In genomic region chr1:226029093-226029496, GRCh38 we compare ENCODE assay signal across 1 cellular context.
TF ChIP-seq lines count a peak whose summit lies in the region.

No MANE protein-coding gene starts in this region.

TF ChIP-seq in K562, 482 proteins besides CTCF, POLR2A, EP300 and RAD21 (continued from another document and continues in another):
- no peak for TF ChIP-seq CEBPG (CRISPR knock-in tag; IDR thresholded peaks at IDR 0.05)
- no peak for TF ChIP-seq CEBPG (tag; conservative IDR thresholded peaks at IDR 0.05 in 1 of 2, IDR thresholded peaks at IDR 0.05 in 1 of 2)
- no peak for TF ChIP-seq TAL1 (IDR thresholded peaks at IDR 0.05)
- TF ChIP-seq ZNF384 (IDR thresholded peaks at IDR 0.05; ENCODE audit: low read depth, low read length) = peak; percentile 89
- 0 out of 2 replicates have a peak, but pooled peaks have one; percentile 35 for TF ChIP-seq ZFP1 (CRISPR knock-in tag; IDR thresholded peaks at IDR 0.05)
- TF ChIP-seq POLR2AphosphoS2 (IDR thresholded peaks at IDR 0.05; ENCODE audit: low read length) = no peak
- peak; percentile 78; the same call in 1 of the 2 replicates for TF ChIP-seq MITF (IDR thresholded peaks at IDR 0.05)
- TF ChIP-seq ADNP (tag; IDR thresholded peaks at IDR 0.05) = no peak
- TF ChIP-seq ID3 (CRISPR knock-in tag; IDR thresholded peaks at IDR 0.05) = no peak
- peak; percentile 56; the same call in 1 of the 2 replicates for TF ChIP-seq ID3 (tag; IDR thresholded peaks at IDR 0.05)
- TF ChIP-seq KDM5B (IDR thresholded peaks at IDR 0.05; ENCODE audit: insufficient replicate concordance, low read depth, low read length) = no peak
- TF ChIP-seq HDAC3 (IDR thresholded peaks at IDR 0.05; ENCODE audit: borderline replicate concordance, partially characterized antibody) = no peak
- TF ChIP-seq MLX (CRISPR knock-in tag; conservative IDR thresholded peaks at IDR 0.05) = no peak
- TF ChIP-seq EZH2 (IDR thresholded peaks at IDR 0.05; ENCODE audit: borderline replicate concordance, low read depth, low read length) = no peak
- no peak for TF ChIP-seq ATF6 (CRISPR knock-in tag; IDR thresholded peaks at IDR 0.05)
- TF ChIP-seq ZNF232 (CRISPR knock-in tag; IDR thresholded peaks at IDR 0.05) = no peak
- TF ChIP-seq ZNF445 (CRISPR knock-in tag; IDR thresholded peaks at IDR 0.05; ENCODE audit: low read depth) = no peak
- TF ChIP-seq NFE2 (IDR thresholded peaks at IDR 0.05; ENCODE audit: low read depth) = no peak
- no peak for TF ChIP-seq POU5F1 (IDR thresholded peaks at IDR 0.05; ENCODE audit: borderline replicate concordance, low read depth, low read length, partially characterized antibody)
- peak; percentile 7; the same call in 1 of the 2 replicates for TF ChIP-seq ZNF668 (CRISPR knock-in tag; IDR thresholded peaks at IDR 0.05)
- no peak for TF ChIP-seq ZNF79 (CRISPR knock-in tag; IDR thresholded peaks at IDR 0.05; ENCODE audit: low read depth)
- no peak; the same call in 1 of the 2 replicates for TF ChIP-seq CTBP1 (IDR thresholded peaks at IDR 0.05; ENCODE audit: borderline replicate concordance)
- no peak for TF ChIP-seq MED1 (CRISPR knock-in tag; IDR thresholded peaks at IDR 0.05; ENCODE audit: borderline replicate concordance)
- TF ChIP-seq, protein P1, sequence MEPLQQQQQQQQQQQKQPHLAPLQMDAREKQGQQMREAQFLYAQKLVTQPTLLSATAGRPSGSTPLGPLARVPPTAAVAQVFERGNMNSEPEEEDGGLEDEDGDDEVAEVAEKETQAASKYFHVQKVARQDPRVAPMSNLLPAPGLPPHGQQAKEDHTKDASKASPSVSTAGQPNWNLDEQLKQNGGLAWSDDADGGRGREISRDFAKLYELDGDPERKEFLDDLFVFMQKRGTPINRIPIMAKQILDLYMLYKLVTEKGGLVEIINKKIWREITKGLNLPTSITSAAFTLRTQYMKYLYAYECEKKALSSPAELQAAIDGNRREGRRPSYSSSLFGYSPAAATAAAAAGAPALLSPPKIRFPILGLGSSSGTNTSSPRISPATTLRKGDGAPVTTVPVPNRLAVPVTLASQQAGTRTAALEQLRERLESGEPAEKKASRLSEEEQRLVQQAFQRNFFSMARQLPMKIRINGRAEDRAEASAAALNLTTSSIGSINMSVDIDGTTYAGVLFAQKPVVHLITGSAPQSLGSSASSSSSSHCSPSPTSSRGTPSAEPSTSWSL (CRISPR knock-in tag; IDR thresholded peaks at IDR 0.05; ENCODE audit: borderline replicate concordance) = no peak
- TF ChIP-seq TRIM24 (IDR thresholded peaks at IDR 0.05) = no peak
- no peak for TF ChIP-seq CREB1 (IDR thresholded peaks at IDR 0.05)
- 0 out of 2 replicates have a peak, but pooled peaks have one; percentile 8 for TF ChIP-seq CREB1 (CRISPR knock-in tag; IDR thresholded peaks at IDR 0.05)
- TF ChIP-seq NFYB (IDR thresholded peaks at IDR 0.05; ENCODE audit: extremely low read depth, insufficient read length) = no peak
- no peak for TF ChIP-seq SMAD4 (CRISPR knock-in tag; conservative IDR thresholded peaks at IDR 0.05)
- no peak for TF ChIP-seq XRCC3 (IDR thresholded peaks at IDR 0.05)
- TF ChIP-seq ZC3H11A (IDR thresholded peaks at IDR 0.05; ENCODE audit: low read depth, low read length) = no peak
- TF ChIP-seq CGGBP1 (CRISPR knock-in tag; IDR thresholded peaks at IDR 0.05) = no peak
- TF ChIP-seq KDM4B (IDR thresholded peaks at IDR 0.05; ENCODE audit: borderline replicate concordance in 2 of 2, low read depth in 1 of 2) = no peak
- TF ChIP-seq POLR2G (IDR thresholded peaks at IDR 0.05; ENCODE audit: low read depth, low read length) = no peak
- TF ChIP-seq DACH1 (IDR thresholded peaks at IDR 0.05; ENCODE audit: partially characterized antibody) = no peak
- 0 out of 2 replicates have a peak, but pooled peaks have one; percentile 40 for TF ChIP-seq ESRRA (IDR thresholded peaks at IDR 0.05; ENCODE audit: borderline replicate concordance, low read depth)
- peak; percentile 60; the same call in 1 of the 2 replicates for TF ChIP-seq ZBTB40 (IDR thresholded peaks at IDR 0.05)
- no peak for TF ChIP-seq ZBTB40 (CRISPR knock-in tag; IDR thresholded peaks at IDR 0.05)
- no peak for TF ChIP-seq DIDO1 (tag; IDR thresholded peaks at IDR 0.05; ENCODE audit: low read depth)
- TF ChIP-seq, protein P2, sequence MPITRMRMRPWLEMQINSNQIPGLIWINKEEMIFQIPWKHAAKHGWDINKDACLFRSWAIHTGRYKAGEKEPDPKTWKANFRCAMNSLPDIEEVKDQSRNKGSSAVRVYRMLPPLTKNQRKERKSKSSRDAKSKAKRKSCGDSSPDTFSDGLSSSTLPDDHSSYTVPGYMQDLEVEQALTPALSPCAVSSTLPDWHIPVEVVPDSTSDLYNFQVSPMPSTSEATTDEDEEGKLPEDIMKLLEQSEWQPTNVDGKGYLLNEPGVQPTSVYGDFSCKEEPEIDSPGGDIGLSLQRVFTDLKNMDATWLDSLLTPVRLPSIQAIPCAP (CRISPR knock-in tag; IDR thresholded peaks at IDR 0.05; ENCODE audit: borderline replicate concordance) = no peak
- TF ChIP-seq KAT2B (IDR thresholded peaks at IDR 0.05; ENCODE audit: low read depth, low read length) = no peak
- TF ChIP-seq NFXL1 (CRISPR knock-in tag; IDR thresholded peaks at IDR 0.05) = no peak
- TF ChIP-seq ARNT (IDR thresholded peaks at IDR 0.05) = no peak
- no peak for TF ChIP-seq ZKSCAN3 (CRISPR knock-in tag; IDR thresholded peaks at IDR 0.05)
- TF ChIP-seq RBM22 (IDR thresholded peaks at IDR 0.05; ENCODE audit: low read depth, low read length, poor library complexity, severe bottlenecking) = no peak
- no peak for TF ChIP-seq ZNF184 (CRISPR knock-in tag; IDR thresholded peaks at IDR 0.05)
- TF ChIP-seq L3MBTL2 (IDR thresholded peaks at IDR 0.05) = peak; percentile 35; the same call in 1 of the 2 replicates
- no peak for TF ChIP-seq ZNF212 (CRISPR knock-in tag; IDR thresholded peaks at IDR 0.05)
- 0 out of 2 replicates have a peak, but pooled peaks have one; percentile 29 for TF ChIP-seq ZNF766 (CRISPR knock-in tag; conservative IDR thresholded peaks at IDR 0.05)
- TF ChIP-seq BHLHE40 (IDR thresholded peaks at IDR 0.05; ENCODE audit: low read length) = peak; percentile 92
- 0 out of 4 replicates have a peak, but pooled peaks of 1 of the 2 experiments have one; percentile 35 for TF ChIP-seq FOXK2 (conservative IDR thresholded peaks at IDR 0.05 in 1 of 2, IDR thresholded peaks at IDR 0.05 in 1 of 2; ENCODE audit: low read depth in 2 of 2)
- peak; percentile 19; the same call in 1 of the 2 replicates for TF ChIP-seq ELF1 (tag; IDR thresholded peaks at IDR 0.05)
- TF ChIP-seq USF1 (CRISPR knock-in tag; IDR thresholded peaks at IDR 0.05) = 0 out of 2 replicates have a peak, but pooled peaks have one; percentile 25
- TF ChIP-seq KDM2B (CRISPR knock-in tag; IDR thresholded peaks at IDR 0.05) = no peak
- TF ChIP-seq BRCA1 (IDR thresholded peaks at IDR 0.05) = no peak
- no peak for TF ChIP-seq BRCA1 (CRISPR knock-in tag; IDR thresholded peaks at IDR 0.05)
